13 cellular contexts compared by ENCODE assay signal in the genomic region with DNA sequence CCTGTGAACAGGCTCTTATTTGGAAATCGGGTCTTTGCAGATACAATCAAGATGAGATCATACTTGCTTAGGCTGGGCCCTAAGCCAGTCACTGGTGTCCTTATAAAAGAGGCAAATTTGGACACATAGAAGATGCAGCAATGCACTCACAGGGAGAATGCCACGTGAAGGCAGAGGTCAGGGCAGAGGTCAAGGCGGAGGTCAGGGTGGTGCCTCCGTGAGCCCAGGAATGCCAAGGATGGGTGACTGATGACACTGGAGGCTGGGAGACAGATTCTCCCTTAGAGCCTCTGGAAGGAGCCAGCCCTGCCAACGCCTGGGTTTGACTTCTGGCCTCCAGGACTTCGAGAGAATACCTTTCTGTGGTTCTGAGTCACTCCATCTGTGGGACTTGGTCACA.
"Had no signal": no experiment of that assay in that cellular context is flagged by ENCODE, and none has a peak within 500 bp of the region (broad histone marks: within the 10 kb centered on the region; RNA-seq: fewer than 3 reads in every experiment).

No MANE protein-coding gene starts in this region.

- H3K27me3 ChIP-seq: foreskin keratinocyte, hepatocyte had no signal

- H3K9me3 ChIP-seq: neutrophil, sigmoid colon, tibial artery had no signal

- DNase-seq: activated CD4-positive, alpha-beta T cell treated with anti-CD3 and anti-CD28 coated beads, Interleukin-2, amount 50 U/mL, for 48 hours; activated CD8-positive, alpha-beta memory T cell treated with anti-CD3 and anti-CD28 coated beads, Interleukin-2, amount 50 U/mL, for 48 hours; activated naive CD4-positive, alpha-beta T cell; foreskin keratinocyte; mesendoderm; natural killer cell; stimulated activated naive B cell treated with anti-CD40 and anti-IgM and Interleukin-4, amounts not matched to agents 10 μg/mL and 1 μg/mL and 100 μg/mL, for 72 hours; tibial artery had no signal

- H3K27ac ChIP-seq: foreskin keratinocyte, hepatocyte, neutrophil, parathyroid adenoma, sigmoid colon, tibial artery, VCaP had no signal

- ATAC-seq: foreskin keratinocyte, natural killer cell had no signal

- H2AFZ ChIP-seq: hepatocyte, parathyroid adenoma had no signal

- H3K9ac ChIP-seq: parathyroid adenoma had no signal

- H3K4me1 ChIP-seq: foreskin keratinocyte, parathyroid adenoma, tibial artery had no signal

- H3K4me2 ChIP-seq: hepatocyte had no signal

- H3K79me2 ChIP-seq: hepatocyte, parathyroid adenoma had no signal

- H3K4me3 ChIP-seq: hepatocyte, sigmoid colon, tibial artery had no signal

- H3K36me3 ChIP-seq: neutrophil, sigmoid colon, tibial artery had no signal
